ENCODE assay signal across 8 cellular contexts in the genomic region with DNA sequence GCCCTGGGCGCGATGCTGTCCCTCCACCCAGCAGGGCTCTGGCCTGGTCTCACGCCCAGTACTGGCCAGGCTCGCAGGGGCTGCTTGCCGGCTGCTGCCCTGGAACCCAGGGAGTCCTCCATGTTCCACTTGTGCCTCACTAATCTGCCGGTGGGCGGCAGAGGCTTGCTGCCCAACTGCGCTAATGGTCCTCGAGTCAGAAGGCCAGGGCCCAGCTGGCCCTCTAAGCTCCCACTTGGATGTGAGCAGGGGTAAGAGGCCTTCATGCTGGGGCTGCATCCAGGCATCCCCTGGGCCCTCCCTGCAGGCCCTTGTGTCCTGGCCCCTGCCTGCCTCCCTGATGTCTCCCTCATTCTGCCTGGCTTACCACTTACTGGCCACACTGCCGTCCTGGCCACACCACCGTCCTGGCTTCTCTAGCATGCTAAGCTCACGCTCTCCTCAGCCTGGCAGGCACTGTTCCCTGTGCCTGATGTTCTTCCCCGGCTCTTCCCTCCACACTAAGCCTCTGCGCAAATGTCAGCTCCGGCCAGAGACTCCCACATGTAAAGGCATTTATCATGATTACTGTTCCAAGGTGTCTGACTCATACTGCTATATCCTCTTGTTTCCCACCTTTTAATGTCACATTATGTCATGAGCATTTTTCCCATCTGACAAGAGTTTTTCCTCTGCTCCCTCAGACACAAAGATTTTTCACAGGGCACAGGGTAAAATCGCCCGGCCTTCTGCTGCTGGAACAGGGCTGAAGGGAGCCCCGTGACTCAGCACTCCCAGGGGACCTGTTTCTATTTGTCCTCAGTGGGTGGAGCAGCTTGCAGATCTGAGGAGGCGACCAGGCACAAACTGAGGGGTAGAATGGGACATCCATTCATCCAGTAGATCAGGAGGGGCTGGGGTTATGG. TPM values are rescaled to one million over a fixed set of nuclear protein-coding genes. Genes with fewer than 3 reads are reported as not detected.
DNase-seq lines count a peak whose midpoint lies in the region; ATAC-seq and TF ChIP-seq lines count a peak whose summit lies in the region.

No MANE protein-coding gene starts in this region.

- no peak for TF ChIP-seq CTCF in AG04449 (IDR thresholded peaks at IDR 0.05; ENCODE audit: insufficient read depth, low read length, missing control alignments)
- TF ChIP-seq CTCF in IMR-90 (conservative IDR thresholded peaks at IDR 0.05; ENCODE audit: low read depth, low read length): no peak
- no peak for TF ChIP-seq CTCF in breast epithelium (IDR thresholded peaks at IDR 0.05)
- no peak for TF ChIP-seq CTCF in left lung (IDR thresholded peaks at IDR 0.05)
- TF ChIP-seq CTCF in tibial nerve (IDR thresholded peaks at IDR 0.05): no peak

- peak overlapping the region; percentile 77 for H3K14ac ChIP-seq in IMR-90 (replicated peaks; ENCODE audit: low read depth, low read length)

- DNase-seq in AG04449 (ENCODE audit: low read depth, low spot score) (peak; percentile 62), IMR-90 (peak; percentile 91), breast epithelium (ENCODE audit: low spot score in 2 of 2) (peak in 1 of 2 donors; percentile 57), left lung (peak in 1 of 2 donors; percentile 65), tibial nerve (ENCODE audit: low spot score in 2 of 2) (peak; percentile 76 to 80), T-helper 9 cell (no peak)
- no peak for DNase-seq in NK-92 treated with Interleukin-12 subunit alpha and Interleukin-12 subunit beta, amount 100 ng/mL, for 24 hours (lab: John Stamatoyannopoulos, UW)

- 43% methylated on average over 7 of the region's 19 CpGs; no CpG with 5 or more reads in 1 of the 2 experiments for WGBS in IMR-90 (ENCODE audit: extremely low coverage in 2 of 2, insufficient read length in 1 of 2), 2 experiments
- whole genome bisulfite sequencing in tibial nerve, 2 donors: 43 to 54% methylated on average over 10 to 19 of the region's 19 CpGs

- H4K5ac ChIP-seq in IMR-90 (ENCODE audit: low read depth, low read length): peak overlapping the region; percentile 8

- no peak overlapping the region for H3K4me2 ChIP-seq in IMR-90 (ENCODE audit: low read depth, low read length)

- peak; percentile 83 for ATAC-seq in IMR-90 (ENCODE audit: low read depth)
- peak; percentile 28 for ATAC-seq in left lung
- no peak for ATAC-seq in HG02973 (IDR thresholded peaks at IDR 0.05; ENCODE audit: unreplicated experiment)

- dilution Hi-C loops in IMR-90 (cut with HindIII; ENCODE audit: low sequenced_read_pairs, unreplicated experiment): no loop called here

- peaks cover 0 to 4% of the 10 kb centered on the region in 2 experiments; a peak in 1 of 4 replicates for H3K79me1 ChIP-seq in IMR-90 (ENCODE audit: low read depth in 1 of 2, low read length in 2 of 2)

- H4K8ac ChIP-seq in IMR-90 (ENCODE audit: low read depth in 2 of 2, low read length in 2 of 2): peak overlapping the region; percentile 2 to 65; a peak in 3 of 4 replicates

- H2AFZ ChIP-seq in IMR-90 (replicated peaks; ENCODE audit: low read length, poor library complexity): peak overlapping the region; percentile 77

- no peaks in the 10 kb centered on the region for H3K9me3 ChIP-seq in IMR-90 (ENCODE audit: control insufficient read depth, insufficient read depth, low read length)
- H3K9me3 ChIP-seq in breast epithelium: no peaks in the 10 kb centered on the region
- no peaks in the 10 kb centered on the region for H3K9me3 ChIP-seq in left lung
- no peaks in the 10 kb centered on the region for H3K9me3 ChIP-seq in tibial nerve

- H2BK15ac ChIP-seq in IMR-90 (ENCODE audit: low read depth, low read length): peak overlapping the region; percentile 17; the same call in 1 of the 3 replicates

- peak overlapping the region; percentile 79 for H3K23ac ChIP-seq in IMR-90 (ENCODE audit: low read depth, low read length)

- H2BK5ac ChIP-seq in IMR-90 (ENCODE audit: low read depth, low read length, poor library complexity, severe bottlenecking): peak overlapping the region; percentile 59

- H3K27me3 ChIP-seq in IMR-90 (ENCODE audit: control insufficient read depth, insufficient read depth, low read length) (no peaks in the 10 kb centered on the region), breast epithelium (no peaks in the 10 kb centered on the region), left lung (no peaks in the 10 kb centered on the region), tibial nerve (no peaks in the 10 kb centered on the region)

- peak overlapping the region; percentile 87 for H3K4ac ChIP-seq in IMR-90 (ENCODE audit: low read depth, low read length)

- H4K20me1 ChIP-seq in IMR-90 (ENCODE audit: insufficient read depth, low read length): peaks cover 8% of the 10 kb centered on the region

- peak overlapping the region; percentile 80 for H2BK120ac ChIP-seq in IMR-90 (ENCODE audit: low read depth, low read length)

- peak overlapping the region; percentile 86 for H4K91ac ChIP-seq in IMR-90 (ENCODE audit: insufficient read depth, low read depth, low read length)

- H3K56ac ChIP-seq in IMR-90 (ENCODE audit: extremely low read depth, insufficient read depth, low read length): no peak overlapping the region

- H2BK20ac ChIP-seq in IMR-90 (ENCODE audit: low read depth, low read length): peak overlapping the region; percentile 11; the same call in 1 of the 2 replicates

- peaks cover 24% of the 10 kb centered on the region for H3K4me1 ChIP-seq in IMR-90 (ENCODE audit: control insufficient read depth, insufficient read depth, low read length)
- peaks cover 0 to 11% of the 10 kb centered on the region in 2 donors for H3K4me1 ChIP-seq in breast epithelium
- H3K4me1 ChIP-seq in left lung: peaks cover 0 to 7% of the 10 kb centered on the region in 2 donors
- H3K4me1 ChIP-seq in tibial nerve: peaks cover 0 to 52% (median 25%) of the 10 kb centered on the region in 4 donors

- H2AK5ac ChIP-seq in IMR-90 (ENCODE audit: low read depth, low read length): peak overlapping the region; percentile 97

- intact Hi-C loops in IMR-90 (cut with micrococcal nuclease) (no loop called here), breast epithelium (cut with DNase I; ENCODE audit: low total_unique reads) (no loop called here), left lung (cut with DNase I) (no loop called here)

- H3K27ac ChIP-seq in IMR-90 (ENCODE audit: insufficient read depth, low read length) (peak overlapping the region; percentile 44), breast epithelium (peak overlapping the region; percentile 75 to 93), left lung (peak overlapping the region in 1 of 2 donors; percentile 1), tibial nerve (peak overlapping the region; percentile 52 to 88 (median 74))

- POLR2A ChIA-PET in AG04449 (lab: Yijun Ruan, JAX) (interaction anchor here (1.7 kb wide), 1 partner anchor 31 kb away, joined by 4 read pairs; no protein-coding TSS in a partner anchor), IMR-90 (lab: Charles Lee; ENCODE audit: unreplicated experiment) (no interaction called here)

- no peak for TF ChIP-seq RAD21 in IMR-90 (IDR thresholded peaks at IDR 0.05; ENCODE audit: low read length)

- BruUV-seq in IMR-90 (replicated peaks; lab: Mats Ljungman, UMichigan): no TSS peak

- peaks cover 22% of the 10 kb centered on the region for H3K9me1 ChIP-seq in IMR-90 (ENCODE audit: insufficient read depth, low read length)

- no peaks in the 10 kb centered on the region for H3K36me3 ChIP-seq in IMR-90 (ENCODE audit: control insufficient read depth, insufficient read depth, low read length)
- H3K36me3 ChIP-seq in breast epithelium: no peaks in the 10 kb centered on the region
- H3K36me3 ChIP-seq in left lung: no peaks in the 10 kb centered on the region
- peaks cover 0 to 3% (median 0%) of the 10 kb centered on the region in 3 donors for H3K36me3 ChIP-seq in tibial nerve

- in situ Hi-C loops in IMR-90 (cut with MboI; ENCODE audit: low sequenced_read_pairs): no loop called here

- peak in 1 of 2 donors; percentile 36 for TF ChIP-seq EP300 in tibial nerve (IDR thresholded peaks at IDR 0.05)

- no peak overlapping the region for H3K4me3 ChIP-seq in AG04449 (ENCODE audit: low read depth, low read length)
- no peak overlapping the region for H3K4me3 ChIP-seq in IMR-90 (ENCODE audit: insufficient read depth, low read depth, low read length)
- H3K4me3 ChIP-seq in breast epithelium: no peak overlapping the region
- H3K4me3 ChIP-seq in left lung: no peak overlapping the region
- H3K4me3 ChIP-seq in tibial nerve: no peak overlapping the region

- CTCF ChIA-PET in AG04449 (lab: Yijun Ruan, JAX) (interaction anchor here (0.8 to 2.6 kb wide), 7 partner anchors 8 to 417 kb away, joined by 3 to 8 read pairs (median 4); a partner anchor contains a TSS), IMR-90 (lab: Yijun Ruan, JAX) (interaction anchor here (0.6 to 0.8 kb wide), 3 partner anchors 10 to 290 kb away, joined by 3 to 4 read pairs (median 3); no protein-coding TSS in a partner anchor)

- no peak for TF ChIP-seq POLR2A in IMR-90 (IDR thresholded peaks at IDR 0.05; ENCODE audit: low read depth, low read length)
- no peak for TF ChIP-seq POLR2A in breast epithelium (IDR thresholded peaks at IDR 0.05)
- no peak for TF ChIP-seq POLR2A in tibial nerve (IDR thresholded peaks at IDR 0.05)

- peak overlapping the region; percentile 70 for H2AK9ac ChIP-seq in IMR-90 (replicated peaks; ENCODE audit: low read depth, low read length, poor library complexity)

- peak overlapping the region; percentile 6; the same call in 1 of the 2 replicates for H3K18ac ChIP-seq in IMR-90 (ENCODE audit: low read depth, low read length)

- H3K9ac ChIP-seq in IMR-90 (ENCODE audit: low read depth, low read length): peak overlapping the region; percentile 5

TF ChIP-seq in IMR-90, 13 proteins besides CTCF, POLR2A, EP300 and RAD21 (continues in another document):
- peak; percentile 14 for TF ChIP-seq RCOR1 (IDR thresholded peaks at IDR 0.05; ENCODE audit: insufficient replicate concordance, low read length)

RNA-seq across cellular contexts. Expression of a gene that starts 15.9 kb away (rescaled TPM):
- total RNA-seq in IMR-90 (2012; rRNA removed) (23.3 and 42.5 TPM in 2 replicates), breast epithelium (10 to 100 TPM; 14.4 to 29.2 (median 28.4) TPM), left lung (10 to 100 TPM; 11.4 to 14.1 TPM), tibial nerve (10 to 100 TPM; 21.6 to 65.4 (median 43.4) TPM)
- polyA plus RNA-seq in IMR-90 (2012; rRNA removed): 43.8 and 54.9 TPM in 2 replicates
- polyA plus RNA-seq in IMR-90 (2012; cell fraction: cytosol; rRNA removed): 53.7 and 71.4 TPM in 2 replicates
- polyA plus RNA-seq in IMR-90 (2012; cell fraction: nucleus; rRNA removed; ENCODE audit: low replicate concordance): 30.7 and 46.9 TPM in 2 replicates

RNA-seq across cellular contexts. Expression of a gene that starts 31.7 kb away (rescaled TPM):
- total RNA-seq in IMR-90 (2012; rRNA removed) (6.4 and 9.7 TPM in 2 replicates), breast epithelium (10 to 100 TPM; 21.4 to 39.0 (median 22.7) TPM), left lung (10 to 100 TPM; 23.6 to 33.8 TPM), tibial nerve (10 to 100 TPM; 29.5 to 62.4 (median 39.3) TPM)
- 20.7 and 25.4 TPM in 2 replicates for polyA plus RNA-seq in IMR-90 (2012; rRNA removed)
- 31.6 and 31.9 TPM in 2 replicates for polyA plus RNA-seq in IMR-90 (2012; cell fraction: cytosol; rRNA removed)
- 48.2 and 94.1 TPM in 2 replicates for polyA plus RNA-seq in IMR-90 (2012; cell fraction: nucleus; rRNA removed; ENCODE audit: low replicate concordance)

RNA-seq across cellular contexts. Expression of a gene that starts 40.4 kb away (rescaled TPM):
- total RNA-seq in IMR-90 (2012; rRNA removed) (5.0 and 7.0 TPM in 2 replicates), breast epithelium (100 to 1,000 TPM in 2 of 3 donors, 10 to 100 TPM in 1; 45.5 to 186 (median 116) TPM), left lung (100 to 1,000 TPM in 1 of 2 donors, 10 to 100 TPM in 1; 91.0 to 153 TPM), tibial nerve (100 to 1,000 TPM in 1 of 4 donors, 10 to 100 TPM in 3; 30.6 to 131 (median 53.4) TPM)
- polyA plus RNA-seq in IMR-90 (2012; rRNA removed): 69.5 and 71.6 TPM in 2 replicates
- polyA plus RNA-seq in IMR-90 (2012; cell fraction: cytosol; rRNA removed): 64.0 and 103 TPM in 2 replicates
- polyA plus RNA-seq in IMR-90 (2012; cell fraction: nucleus; rRNA removed; ENCODE audit: low replicate concordance): 30.2 and 36.0 TPM in 2 replicates

Comparison
In these comparisons a context has a peak if more than half of its experiments do, and no peak if none do; other contexts are left out.
1. DNase-seq: peak in AG04449 (single experiment), IMR-90 (single experiment) and tibial nerve (2 of 2); none in NK-92 treated with Interleukin-12 subunit alpha and Interleukin-12 subunit beta, amount 100 ng/mL, for 24 hours (single experiment) and T-helper 9 cell (single experiment).